Comparison of ENCODE assay signal across 20 cellular contexts in the genomic region with DNA sequence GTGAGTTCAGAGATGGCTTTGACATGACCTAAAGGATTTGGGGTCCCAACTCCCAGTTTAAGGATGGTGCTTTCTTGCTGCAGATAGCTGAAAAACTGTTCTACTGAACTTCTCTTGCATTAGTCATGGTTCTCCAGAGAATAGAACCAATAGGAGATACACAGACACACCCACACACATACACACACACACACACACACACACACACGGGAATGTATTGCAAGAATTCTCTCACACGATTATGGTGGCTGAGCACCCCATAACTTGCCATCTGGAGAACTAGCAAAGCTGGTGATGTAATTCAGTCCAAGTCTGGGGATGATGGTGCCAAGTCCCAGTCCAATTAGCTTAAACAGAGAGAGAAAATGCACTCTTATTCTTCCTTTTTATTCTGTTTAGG.
"Had no signal": no experiment of that assay in that cellular context is flagged by ENCODE, and none has a peak within 500 bp of the region (broad histone marks: within the 10 kb centered on the region; RNA-seq: fewer than 3 reads in every experiment).

No MANE protein-coding gene starts in this region.

- H3K27ac ChIP-seq: ascending aorta, cardiac muscle cell, SK-N-MC, WERI-Rb-1 had no signal

- H3K9me3 ChIP-seq: ascending aorta had no signal

- H3K4me1 ChIP-seq: ascending aorta had no signal

- ATAC-seq: activated CD8-positive, alpha-beta T cell treated with anti-CD3 and anti-CD28 coated beads for 36 hours had no signal

- H3K27me3 ChIP-seq: ascending aorta, cardiac muscle cell had no signal

- H3K4me3 ChIP-seq: ascending aorta, cardiac muscle cell, SK-N-MC had no signal

- DNase-seq: activated CD4-positive, alpha-beta T cell treated with anti-CD3 and anti-CD28 coated beads for 4 hours; activated CD8-positive, alpha-beta memory T cell treated with anti-CD3 and anti-CD28 coated beads, Interleukin-2, amount 50 U/mL, for 48 hours; activated CD8-positive, alpha-beta T cell treated with anti-CD3 and anti-CD28 coated beads for 36 hours; activated effector memory CD4-positive, alpha-beta T cell treated with Interleukin-2 at 50 U/mL for 16 hours; activated naive CD4-positive, alpha-beta T cell; activated T-cell treated with anti-CD3 and anti-CD28 coated beads, Interleukin-2, amount 50 U/mL, for 24 hours; amniotic stem cell; NCI-H1092 treated with DMSO at 0.1 percent for 48 hours; NCI-H1417 treated with DMSO at 0.1 percent for 48 hours; NCI-H1694; NCI-H2029 treated with DMSO at 0.1 percent for 48 hours; NCI-H345; NCI-H510A; NCI-H526 treated with DMSO at 0.1 percent for 48 hours; NCI-H82; T-helper 1 cell; WERI-Rb-1 had no signal

- H3K36me3 ChIP-seq: ascending aorta, cardiac muscle cell, WERI-Rb-1 had no signal
